In genomic region chr15:88152672-88153071, GRCh38 we compare ENCODE assay signal across 9 cellular contexts.
"Had no signal": no experiment of that assay in that cellular context is flagged by ENCODE, and none has a peak within 500 bp of the region (broad histone marks: within the 10 kb centered on the region; RNA-seq: fewer than 3 reads in every experiment).

No MANE protein-coding gene starts in this region.

- H3K4me3 ChIP-seq: GM23248, GM23338, HAP-1 had no signal

- ATAC-seq: GM23338, HCT116 had no signal

- H3K27ac ChIP-seq: GM23248 had no signal

- DNase-seq: GM23248, GOT3, H7, H9, HCEC 1CT, HFFc6 had no signal

- H2AFZ ChIP-seq: GM23248, GM23338 had no signal

- H3K4me1 ChIP-seq: HAP-1 had no signal

- H3K9ac ChIP-seq: GM23248 had no signal

- H3K4me2 ChIP-seq: GM23338 had no signal

- H3K36me3 ChIP-seq: HAP-1 had no signal
